ENCODE assay signal across 2 cellular contexts in the genomic region with DNA sequence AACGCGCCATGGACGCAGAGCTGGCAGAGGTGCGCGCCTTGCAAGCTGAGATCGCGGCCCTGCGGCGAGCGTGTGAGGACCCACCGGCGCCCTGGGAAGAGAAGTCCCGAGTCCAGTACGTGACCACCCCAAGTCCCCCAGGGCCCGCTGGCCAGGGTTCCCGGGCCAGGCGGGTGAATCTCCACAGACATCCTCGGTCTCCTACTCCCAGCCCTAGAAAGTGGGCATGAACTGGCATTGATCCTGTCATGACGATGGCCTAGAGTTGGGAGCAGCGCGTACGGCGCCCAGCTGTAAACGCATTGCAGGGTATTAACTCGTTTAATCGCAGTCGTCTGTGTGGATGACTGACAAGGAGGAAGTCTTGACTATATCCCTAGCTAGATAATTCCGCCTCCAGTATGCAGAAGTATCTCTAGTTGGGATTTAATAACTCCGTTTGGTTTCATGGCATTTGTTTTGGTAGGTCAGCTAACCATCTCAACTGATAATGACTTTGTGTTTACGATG.
TF ChIP-seq lines count a peak whose summit lies in the region.

No MANE protein-coding gene starts in this region.

TF ChIP-seq in endothelial cell of umbilical vein, 7 proteins besides CTCF, POLR2A, EP300 and RAD21:
- TF ChIP-seq JUN (IDR thresholded peaks at IDR 0.05; ENCODE audit: borderline replicate concordance, insufficient read depth, insufficient read length, low read depth) (no peak), EZH2 (IDR thresholded peaks at IDR 0.05; ENCODE audit: borderline replicate concordance, low read depth, low read length, severe bottlenecking) (no peak), MYC (IDR thresholded peaks at IDR 0.05; ENCODE audit: low read depth, low read length) (no peak), GATA2 (IDR thresholded peaks at IDR 0.05; ENCODE audit: insufficient read depth, insufficient read length, low read depth, low read length) (no peak), POLR2AphosphoS5 (IDR thresholded peaks at IDR 0.05; ENCODE audit: insufficient read depth, low read depth, low read length) (no peak), FOS (IDR thresholded peaks at IDR 0.05; ENCODE audit: borderline replicate concordance, insufficient read depth, low read length) (no peak)
- TF ChIP-seq, protein P1, sequence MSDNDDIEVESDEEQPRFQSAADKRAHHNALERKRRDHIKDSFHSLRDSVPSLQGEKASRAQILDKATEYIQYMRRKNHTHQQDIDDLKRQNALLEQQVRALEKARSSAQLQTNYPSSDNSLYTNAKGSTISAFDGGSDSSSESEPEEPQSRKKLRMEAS (IDR thresholded peaks at IDR 0.05; ENCODE audit: insufficient read depth, insufficient read length): no peak

TF ChIP-seq in neural cell, 6 proteins besides CTCF, POLR2A, EP300 and RAD21:
- TF ChIP-seq SMC3 (conservative IDR thresholded peaks at IDR 0.05; ENCODE audit: poor library complexity): no peak
- TF ChIP-seq MXI1 (conservative IDR thresholded peaks at IDR 0.05; ENCODE audit: poor library complexity, severe bottlenecking): peak; percentile 19
- no peak for TF ChIP-seq POLR2AphosphoS5 (IDR thresholded peaks at IDR 0.05)
TF ChIP-seq in neural cell: peak in this region for 1.
